ENCODE assay signal across 8 cellular contexts in genomic region chr2:181457741-181458425, GRCh38.
DNase-seq lines count a peak whose midpoint lies in the region; ATAC-seq and TF ChIP-seq lines count a peak whose summit lies in the region.

No MANE protein-coding gene starts in this region.

- in situ Hi-C loops in astrocyte of the cerebellum (cut with HindIII; ENCODE audit: low sequenced_read_pairs): loop anchor here (25.0 kb wide), 1 partner anchor 346 kb away; no protein-coding TSS in a partner anchor

- ATAC-seq in HG03354 (IDR thresholded peaks at IDR 0.05; ENCODE audit: poor library complexity, severe bottlenecking, unreplicated experiment): peak; percentile 26

- no peak for TF ChIP-seq CTCF in astrocyte of the cerebellum (IDR thresholded peaks at IDR 0.05; ENCODE audit: low read depth, low read length, missing control alignments)

- H3K4me3 ChIP-seq in astrocyte of the cerebellum (ENCODE audit: low read depth, low read length): peak overlapping the region; percentile 65

- peak; percentile 57 for DNase-seq in NK-92 treated with Interleukin-12 subunit alpha and Interleukin-12 subunit beta, amount 100 ng/mL, for 24 hours (lab: John Stamatoyannopoulos, UW)
- no peak for DNase-seq in NK-92 (lab: John Stamatoyannopoulos, UW; ENCODE audit: unreplicated experiment)
- DNase-seq in T-helper 1 cell: peak in 4 of 5 donors; percentile 22 to 69 (median 29)
- no peak for DNase-seq in astrocyte of the cerebellum (ENCODE audit: low read depth)
- peak; percentile 66 for DNase-seq in islet precursor cell
- peak; percentile 40 for DNase-seq in stimulated activated CD4-positive, alpha-beta T cell treated with anti-CD3 and anti-CD28 coated beads, Interleukin-2, amount 100 ng/mL, for 4 hours (ENCODE audit: low read depth)
- DNase-seq in NCI-H2196 treated with DMSO at 0.1 percent for 48 hours (lab: John Stamatoyannopoulos, UW; ENCODE audit: unreplicated experiment): no peak

Comparison
In these comparisons a context has a peak if more than half of its experiments do, and no peak if none do; other contexts are left out.
1. DNase-seq: peak in NK-92 treated with Interleukin-12 subunit alpha and Interleukin-12 subunit beta, amount 100 ng/mL, for 24 hours (single experiment), T-helper 1 cell (4 of 5), islet precursor cell (single experiment) and stimulated activated CD4-positive, alpha-beta T cell treated with anti-CD3 and anti-CD28 coated beads, Interleukin-2, amount 100 ng/mL, for 4 hours (single experiment); none in NK-92 (single experiment), astrocyte of the cerebellum (single experiment) and NCI-H2196 treated with DMSO at 0.1 percent for 48 hours (single experiment).